In genomic region chr2:74197983-74198460, GRCh38 we compare ENCODE assay signal across 8 cellular contexts. TPM values are rescaled to one million over a fixed set of nuclear protein-coding genes. Genes with fewer than 3 reads are reported as not detected.
DNase-seq lines count a peak whose midpoint lies in the region; ATAC-seq and TF ChIP-seq lines count a peak whose summit lies in the region.

No MANE protein-coding gene starts in this region.

- H3K27me3 Mint-ChIP-seq in endothelial cell (ENCODE audit: unreplicated experiment): peaks cover 2% of the 10 kb centered on the region
- H3K27me3 Mint-ChIP-seq in osteocyte (ENCODE audit: unreplicated experiment): no peaks in the 10 kb centered on the region

- no peak for ATAC-seq in HG02840 (IDR thresholded peaks at IDR 0.05; ENCODE audit: low FRiP score, unreplicated experiment)

- H4K20me1 ChIP-seq in DOHH2 (ENCODE audit: control insufficient read depth, insufficient read depth, low read depth, low read length): peaks cover 31% of the 10 kb centered on the region

- TF ChIP-seq CTCF in DOHH2 (IDR thresholded peaks at IDR 0.05; ENCODE audit: low read depth, low read length, poor library complexity, severe bottlenecking) (no peak), endothelial cell (IDR thresholded peaks at IDR 0.05; ENCODE audit: unreplicated experiment) (no peak), osteocyte (IDR thresholded peaks at IDR 0.05) (no peak)

- H3K4me3 ChIP-seq in DOHH2 (ENCODE audit: low read length): peak overlapping the region; percentile 92

- H3K79me2 ChIP-seq in DOHH2 (ENCODE audit: control insufficient read depth, low read length): peaks cover 53% of the 10 kb centered on the region

- H3K4me3 Mint-ChIP-seq in endothelial cell (ENCODE audit: unreplicated experiment): peak overlapping the region; percentile 97
- peak overlapping the region; percentile 98 for H3K4me3 Mint-ChIP-seq in osteocyte (ENCODE audit: unreplicated experiment)

- H3K9me3 ChIP-seq in DOHH2 (ENCODE audit: control insufficient read depth, insufficient read depth, low read length): no peaks in the 10 kb centered on the region

- peaks cover 44% of the 10 kb centered on the region for H3K36me3 ChIP-seq in DOHH2 (ENCODE audit: control insufficient read depth, low read length)

- no peaks in the 10 kb centered on the region for H3K9me2 ChIP-seq in DOHH2 (replicated peaks; ENCODE audit: control insufficient read depth, low read length)

- H3F3A ChIP-seq in DOHH2 (ENCODE audit: control insufficient read depth, insufficient read depth): peaks cover 6% of the 10 kb centered on the region

- no peak overlapping the region for H3K27ac Mint-ChIP-seq in endothelial cell (ENCODE audit: unreplicated experiment)
- H3K27ac Mint-ChIP-seq in osteocyte (ENCODE audit: unreplicated experiment): peak overlapping the region; percentile 100

- DNase-seq in endothelial cell (ENCODE audit: low spot score) (no peak), osteocyte (ENCODE audit: extremely low spot score, unreplicated experiment) (no peak), GM19238 (ENCODE audit: insufficient read length, low spot score) (no peak), DMS53 (lab: John Stamatoyannopoulos, UW) (no peak), NAMALWA (ENCODE audit: low spot score) (no peak)

- no peaks in the 10 kb centered on the region for H3K27me3 ChIP-seq in DOHH2 (ENCODE audit: control insufficient read depth, low read length)

- H3K4me1 Mint-ChIP-seq in endothelial cell (ENCODE audit: unreplicated experiment) (peaks cover 12% of the 10 kb centered on the region), osteocyte (ENCODE audit: unreplicated experiment) (peaks cover 37% of the 10 kb centered on the region)

- H3K36me3 Mint-ChIP-seq in endothelial cell (ENCODE audit: low read depth, unreplicated experiment) (no peaks in the 10 kb centered on the region), osteocyte (ENCODE audit: unreplicated experiment) (peaks cover 4% of the 10 kb centered on the region)

- peaks cover 41% of the 10 kb centered on the region for H3K4me1 ChIP-seq in DOHH2 (ENCODE audit: control insufficient read depth, low read length)

- no peaks in the 10 kb centered on the region for H3K9me3 Mint-ChIP-seq in endothelial cell (ENCODE audit: unreplicated experiment)
- no peaks in the 10 kb centered on the region for H3K9me3 Mint-ChIP-seq in osteocyte (ENCODE audit: unreplicated experiment)

- peak overlapping the region; percentile 95 for H3K4me2 ChIP-seq in DOHH2 (ENCODE audit: low read length)

- H3K27ac ChIP-seq in DOHH2 (ENCODE audit: low read depth, low read length): peak overlapping the region; percentile 24; the same call in 1 of the 2 replicates

TF ChIP-seq in PFSK-1, 5 proteins besides CTCF, POLR2A, EP300 and RAD21:
- TF ChIP-seq FOXP2 (optimal IDR thresholded peaks at IDR 0.05; ENCODE audit: borderline replicate concordance, extremely low read depth, extremely low read length, insufficient read depth) (no peak), REST (IDR thresholded peaks at IDR 0.05; ENCODE audit: insufficient read depth in 1 of 2, low read depth in 2 of 2, low read length in 2 of 2) (no peak), POLR2AphosphoS5 (IDR thresholded peaks at IDR 0.05; ENCODE audit: low read depth, low read length) (no peak), SIN3A (IDR thresholded peaks at IDR 0.05; ENCODE audit: borderline replicate concordance, insufficient read depth, low read length) (peak; percentile 74; the same call in 1 of the 2 replicates), TAF1 (IDR thresholded peaks at IDR 0.05; ENCODE audit: borderline replicate concordance, insufficient read depth, low read length) (no peak)

RNA-seq across cellular contexts. Expression of gene MTHFD2, which starts 0.4 kb away (rescaled TPM):
- polyA plus RNA-seq in PFSK-1 (2012; ENCODE audit: insufficient read length, low read depth): 636 TPM
- total RNA-seq in endothelial cell (ENCODE audit: unreplicated experiment): 20.0 TPM
- total RNA-seq in osteocyte: 223 and 242 TPM in 2 replicates

RNA-seq across cellular contexts. Expression of gene MOB1A, which starts 19.3 kb away (rescaled TPM):
- polyA plus RNA-seq in PFSK-1 (2012; ENCODE audit: insufficient read length, low read depth): 25.8 TPM
- total RNA-seq in endothelial cell (ENCODE audit: unreplicated experiment): 85.3 TPM
- 96.1 and 96.3 TPM in 2 replicates for total RNA-seq in osteocyte

RNA-seq across cellular contexts. Expression of gene BOLA3, which starts 50.3 kb away (rescaled TPM):
- polyA plus RNA-seq in PFSK-1 (2012; ENCODE audit: insufficient read length, low read depth): 58.1 TPM
- total RNA-seq in endothelial cell (ENCODE audit: unreplicated experiment) (19.0 TPM), osteocyte (22.4 and 23.1 TPM in 2 replicates)

Comparison
In these comparisons a context has a peak if more than half of its experiments do, and no peak if none do; other contexts are left out.
1. RNA of gene MTHFD2, which starts 0.4 kb away (total RNA-seq): 223 to 242 TPM in osteocyte; 20.0 TPM in endothelial cell (single experiment); every median in the first group is over 10 times any median in the second.